In the genomic region with DNA sequence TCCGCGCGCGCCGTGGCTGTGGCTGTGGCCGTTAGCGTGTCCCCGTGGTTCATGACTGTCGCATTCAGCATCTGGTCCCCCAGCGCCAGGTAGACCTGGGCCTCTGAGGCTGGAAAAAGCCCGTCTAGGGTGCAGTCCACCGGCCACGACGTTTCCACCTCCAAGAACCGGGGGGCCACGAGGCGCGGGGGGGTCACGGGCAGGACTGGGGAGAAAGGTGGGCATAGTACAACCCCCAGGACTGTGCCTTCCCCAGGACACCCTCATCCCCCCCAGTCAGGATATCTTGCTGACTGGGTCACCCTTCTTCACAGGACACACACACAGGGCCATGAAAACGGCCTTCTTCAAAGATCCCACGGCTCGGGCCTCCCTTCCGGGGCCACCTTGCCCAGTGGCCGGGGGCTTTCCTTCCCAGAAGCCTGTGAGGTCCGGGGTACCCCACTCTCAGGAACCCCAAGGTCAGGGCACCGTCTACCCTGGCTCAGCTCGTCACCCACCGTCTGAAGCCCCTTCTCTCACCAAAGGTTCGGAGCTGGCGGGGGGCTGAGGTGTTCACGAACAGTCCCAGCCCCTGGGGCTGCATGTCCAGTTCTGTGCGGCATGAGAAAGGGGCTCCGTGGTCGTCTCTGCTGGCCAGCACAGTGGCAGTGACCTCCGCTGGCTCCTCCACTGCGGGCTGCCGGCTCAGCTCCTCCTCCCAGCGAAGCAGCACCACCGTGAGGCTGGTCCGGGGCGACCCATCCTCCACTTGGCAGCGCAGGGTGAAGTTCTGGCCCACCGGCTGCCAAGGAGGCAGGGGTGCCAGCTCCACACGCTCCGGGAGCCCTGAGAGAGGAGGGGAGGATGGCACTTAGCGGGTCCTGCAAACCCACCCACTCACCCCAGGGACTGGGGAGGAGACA, we compare ENCODE assay signal across 1 cellular context.
TF ChIP-seq lines count a peak whose summit lies in the region.

No MANE protein-coding gene starts in this region.

TF ChIP-seq in WTC11, 78 proteins besides CTCF, POLR2A, EP300 and RAD21 (continued from another document):
- TF ChIP-seq, protein P1, sequence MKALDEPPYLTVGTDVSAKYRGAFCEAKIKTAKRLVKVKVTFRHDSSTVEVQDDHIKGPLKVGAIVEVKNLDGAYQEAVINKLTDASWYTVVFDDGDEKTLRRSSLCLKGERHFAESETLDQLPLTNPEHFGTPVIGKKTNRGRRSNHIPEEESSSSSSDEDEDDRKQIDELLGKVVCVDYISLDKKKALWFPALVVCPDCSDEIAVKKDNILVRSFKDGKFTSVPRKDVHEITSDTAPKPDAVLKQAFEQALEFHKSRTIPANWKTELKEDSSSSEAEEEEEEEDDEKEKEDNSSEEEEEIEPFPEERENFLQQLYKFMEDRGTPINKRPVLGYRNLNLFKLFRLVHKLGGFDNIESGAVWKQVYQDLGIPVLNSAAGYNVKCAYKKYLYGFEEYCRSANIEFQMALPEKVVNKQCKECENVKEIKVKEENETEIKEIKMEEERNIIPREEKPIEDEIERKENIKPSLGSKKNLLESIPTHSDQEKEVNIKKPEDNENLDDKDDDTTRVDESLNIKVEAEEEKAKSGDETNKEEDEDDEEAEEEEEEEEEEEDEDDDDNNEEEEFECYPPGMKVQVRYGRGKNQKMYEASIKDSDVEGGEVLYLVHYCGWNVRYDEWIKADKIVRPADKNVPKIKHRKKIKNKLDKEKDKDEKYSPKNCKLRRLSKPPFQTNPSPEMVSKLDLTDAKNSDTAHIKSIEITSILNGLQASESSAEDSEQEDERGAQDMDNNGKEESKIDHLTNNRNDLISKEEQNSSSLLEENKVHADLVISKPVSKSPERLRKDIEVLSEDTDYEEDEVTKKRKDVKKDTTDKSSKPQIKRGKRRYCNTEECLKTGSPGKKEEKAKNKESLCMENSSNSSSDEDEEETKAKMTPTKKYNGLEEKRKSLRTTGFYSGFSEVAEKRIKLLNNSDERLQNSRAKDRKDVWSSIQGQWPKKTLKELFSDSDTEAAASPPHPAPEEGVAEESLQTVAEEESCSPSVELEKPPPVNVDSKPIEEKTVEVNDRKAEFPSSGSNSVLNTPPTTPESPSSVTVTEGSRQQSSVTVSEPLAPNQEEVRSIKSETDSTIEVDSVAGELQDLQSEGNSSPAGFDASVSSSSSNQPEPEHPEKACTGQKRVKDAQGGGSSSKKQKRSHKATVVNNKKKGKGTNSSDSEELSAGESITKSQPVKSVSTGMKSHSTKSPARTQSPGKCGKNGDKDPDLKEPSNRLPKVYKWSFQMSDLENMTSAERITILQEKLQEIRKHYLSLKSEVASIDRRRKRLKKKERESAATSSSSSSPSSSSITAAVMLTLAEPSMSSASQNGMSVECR (CRISPR knock-in tag; IDR thresholded peaks at IDR 0.05; ENCODE audit: borderline replicate concordance), result peak; percentile 50; the same call in 1 of the 2 replicates
TF ChIP-seq in WTC11: peak in this region for 2.
